In the genomic region with DNA sequence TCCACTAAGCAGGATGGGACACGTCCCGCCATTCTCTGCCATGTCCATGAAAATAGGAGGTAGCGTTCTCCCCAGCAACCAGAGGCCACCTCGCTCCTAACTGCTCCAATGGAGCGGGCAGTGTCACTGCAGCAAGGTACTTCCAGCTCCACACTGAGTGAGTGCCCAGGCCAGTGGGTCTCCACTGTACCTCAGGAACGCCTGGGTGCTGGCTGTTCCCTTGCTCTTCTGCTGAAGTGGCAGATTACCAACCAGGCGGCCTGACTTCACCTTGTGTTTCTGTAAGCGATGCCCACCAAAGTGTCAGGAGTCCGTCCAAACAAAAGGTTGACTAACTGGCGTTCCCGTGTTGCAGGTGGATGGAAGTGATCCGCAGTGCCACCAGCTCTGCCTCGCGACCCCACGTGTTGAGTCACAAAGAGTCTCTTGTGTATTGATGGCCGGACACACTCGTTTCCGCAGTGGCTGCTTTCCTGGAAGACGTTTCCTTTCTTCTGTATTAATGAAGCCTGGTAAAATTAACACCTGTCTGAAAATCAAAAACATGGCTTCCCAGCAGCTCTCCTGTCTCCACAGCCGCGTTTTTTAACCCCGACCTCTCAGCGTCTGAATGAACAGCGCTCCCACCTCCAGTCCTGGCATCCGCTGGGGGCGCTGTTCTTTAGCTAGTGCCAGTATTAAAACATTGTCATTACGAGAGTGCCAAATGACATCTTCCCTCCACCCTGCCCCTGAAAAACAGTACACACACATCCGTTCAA, we compare ENCODE assay signal across 8 cellular contexts.
DNase-seq lines count a peak whose midpoint lies in the region; ATAC-seq and TF ChIP-seq lines count a peak whose summit lies in the region.

No MANE protein-coding gene starts in this region.

- intact Hi-C loops in naive thymus-derived CD4-positive, alpha-beta T cell (cut with micrococcal nuclease): loop anchor here (5.0 to 10.0 kb wide), 2 partner anchors 473 to 584 kb away; no protein-coding TSS in a partner anchor

- H3K4me3 Mint-ChIP-seq in naive thymus-derived CD4-positive, alpha-beta T cell: no peak overlapping the region

- DNase-seq in SHP77 (lab: John Stamatoyannopoulos, UW) (peak; percentile 18 to 58), SHP77 treated with DMSO at 0.1 percent for 48 hours (lab: John Stamatoyannopoulos, UW) (no peak), NCI-H510A treated with DMSO at 0.1 percent for 48 hours (lab: John Stamatoyannopoulos, UW) (peak; percentile 63), choroid plexus epithelial cell (ENCODE audit: low read depth) (peak; percentile 41), NCI-H2196 treated with DMSO at 0.1 percent for 48 hours (lab: John Stamatoyannopoulos, UW; ENCODE audit: unreplicated experiment) (no peak), glomerular visceral epithelial cell (ENCODE audit: extremely low spot score) (no peak)
- DNase-seq in naive thymus-derived CD4-positive, alpha-beta T cell: no peak

- no peak for ATAC-seq in naive thymus-derived CD4-positive, alpha-beta T cell
- ATAC-seq in HG02610 (IDR thresholded peaks at IDR 0.05; ENCODE audit: unreplicated experiment): no peak

- TF ChIP-seq CTCF in choroid plexus epithelial cell (conservative IDR thresholded peaks at IDR 0.05; ENCODE audit: low read depth, low read length): peak; percentile 68

- H3K27ac Mint-ChIP-seq in naive thymus-derived CD4-positive, alpha-beta T cell: peak overlapping the region in 7 of 9 donors; percentile 10 to 89 (median 76)

- H3K36me3 Mint-ChIP-seq in naive thymus-derived CD4-positive, alpha-beta T cell: peaks cover 0 to 29% (median 6%) of the 10 kb centered on the region in 5 donors

- H3K9me3 ChIP-seq in naive thymus-derived CD4-positive, alpha-beta T cell (ENCODE audit: control insufficient read depth in 2 of 3, low read length in 3 of 3): no peaks in the 10 kb centered on the region

- CTCF ChIA-PET in naive thymus-derived CD4-positive, alpha-beta T cell (lab: Charles Lee): interaction anchor here (6.6 kb wide), 1 partner anchor 204 kb away, joined by 121 read pairs; no protein-coding TSS in a partner anchor

- H3K27me3 Mint-ChIP-seq in naive thymus-derived CD4-positive, alpha-beta T cell: no peaks in the 10 kb centered on the region

- no peaks in the 10 kb centered on the region for H3K27me3 ChIP-seq in naive thymus-derived CD4-positive, alpha-beta T cell (ENCODE audit: control insufficient read depth in 2 of 2, insufficient read depth in 2 of 2, low read length in 2 of 2)

- peaks cover 10 to 23% of the 10 kb centered on the region in 2 donors for H3K4me1 ChIP-seq in naive thymus-derived CD4-positive, alpha-beta T cell (ENCODE audit: control insufficient read depth in 2 of 2, insufficient read depth in 2 of 2, low read length in 2 of 2)

- peaks cover 0 to 29% (median 6%) of the 10 kb centered on the region in 3 experiments for H3K36me3 ChIP-seq in naive thymus-derived CD4-positive, alpha-beta T cell (ENCODE audit: control insufficient read depth in 2 of 3, insufficient read depth in 3 of 3, low read length in 3 of 3)

- H3K4me3 ChIP-seq in choroid plexus epithelial cell (ENCODE audit: low read depth, low read length): no peak overlapping the region
- no peak overlapping the region for H3K4me3 ChIP-seq in naive thymus-derived CD4-positive, alpha-beta T cell (ENCODE audit: low read length)

- H3K9me3 Mint-ChIP-seq in naive thymus-derived CD4-positive, alpha-beta T cell: peaks cover 0 to 11% (median 0%) of the 10 kb centered on the region in 11 donors

- H3K4me1 Mint-ChIP-seq in naive thymus-derived CD4-positive, alpha-beta T cell: peaks cover 9 to 39% (median 34%) of the 10 kb centered on the region in 7 donors

- no peak overlapping the region for H3K27ac ChIP-seq in naive thymus-derived CD4-positive, alpha-beta T cell (ENCODE audit: low read depth, low read length)

- POLR2A ChIA-PET in naive thymus-derived CD4-positive, alpha-beta T cell (lab: Charles Lee): no interaction called here

Comparison
In these comparisons a context has a peak if more than half of its experiments do, and no peak if none do; other contexts are left out.
1. DNase-seq: peak in SHP77 (2 of 2), NCI-H510A treated with DMSO at 0.1 percent for 48 hours (single experiment) and choroid plexus epithelial cell (single experiment); none in SHP77 treated with DMSO at 0.1 percent for 48 hours (single experiment), naive thymus-derived CD4-positive, alpha-beta T cell (0 of 9), NCI-H2196 treated with DMSO at 0.1 percent for 48 hours (single experiment) and glomerular visceral epithelial cell (single experiment).